In genomic region chr11:78050964-78051831, GRCh38 we compare ENCODE assay signal across 11 cellular contexts. TPM values are rescaled to one million over a fixed set of nuclear protein-coding genes. Genes with fewer than 3 reads are reported as not detected.
DNase-seq lines count a peak whose midpoint lies in the region; ATAC-seq, FAIRE-seq and TF ChIP-seq lines count a peak whose summit lies in the region.
"Had no signal": no experiment of that assay in that cellular context is flagged by ENCODE, and none has a peak within 500 bp of the region (broad histone marks: within the 10 kb centered on the region; RNA-seq: fewer than 3 reads in every experiment).

No MANE protein-coding gene starts in this region.

- FAIRE-seq in RCC 7860 (lab: Jason Lieb, UNC) (peak; percentile 81), endothelial cell of umbilical vein (lab: Jason Lieb, UNC) (no peak), GM12891 (lab: Jason Lieb, UNC) (no peak), GM19239 (lab: Jason Lieb, UNC) (no peak)

- POLR2A ChIA-PET in endothelial cell of umbilical vein (lab: Charles Lee), result no interaction called here

- no peaks in the 10 kb centered on the region for H3K36me3 ChIP-seq in GM23248 (ENCODE audit: low read depth)
- H3K36me3 ChIP-seq in endothelial cell of umbilical vein (ENCODE audit: control insufficient read depth in 2 of 2, extremely low read depth in 1 of 2, insufficient read depth in 2 of 2, low read length in 2 of 2), result no peaks in the 10 kb centered on the region
- H3K36me3 ChIP-seq in effector memory CD4-positive, alpha-beta T cell (ENCODE audit: control insufficient read depth, insufficient read depth, low read length), result no peaks in the 10 kb centered on the region

- intact Hi-C loops in endothelial cell of umbilical vein (cut with micrococcal nuclease), result no loop called here

- H3K4me3 ChIP-seq in GM23248 (no peak overlapping the region), endothelial cell of umbilical vein (replicated peaks in 1 of 3; ENCODE audit: insufficient read depth in 1 of 3, low read depth in 1 of 3, low read length in 3 of 3) (no peak overlapping the region)
- H3K4me3 ChIP-seq in effector memory CD4-positive, alpha-beta T cell (ENCODE audit: insufficient read depth, low read depth, low read length, poor library complexity, severe bottlenecking), result no peak overlapping the region

- H3K4me2 ChIP-seq in GM23248 (ENCODE audit: unreplicated experiment) (peak overlapping the region; percentile 64), endothelial cell of umbilical vein (ENCODE audit: insufficient read depth, low read length) (no peak overlapping the region)

- no peaks in the 10 kb centered on the region for H3K27me3 Mint-ChIP-seq in osteocyte (ENCODE audit: unreplicated experiment)
- H3K27me3 Mint-ChIP-seq: IgD-negative memory B cell had no signal

- H3K9me3 Mint-ChIP-seq in osteocyte (ENCODE audit: unreplicated experiment), result no peaks in the 10 kb centered on the region
- H3K9me3 Mint-ChIP-seq: IgD-negative memory B cell had no signal

- no TSS peak for BruUV-seq in endothelial cell of umbilical vein (replicated peaks; lab: Mats Ljungman, UMichigan)

- no peaks in the 10 kb centered on the region for H3K79me2 ChIP-seq in GM23248 (ENCODE audit: insufficient read depth)
- no peaks in the 10 kb centered on the region for H3K79me2 ChIP-seq in endothelial cell of umbilical vein (ENCODE audit: control insufficient read depth, insufficient read depth, low read length)

- TF ChIP-seq CTCF in endothelial cell of umbilical vein (IDR thresholded peaks at IDR 0.05; ENCODE audit: extremely low read depth in 1 of 2, insufficient read depth in 1 of 2, low read depth in 1 of 2, low read length in 2 of 2), result no peak
- TF ChIP-seq CTCF in osteocyte (IDR thresholded peaks at IDR 0.05), result no peak

- H3K9me2 ChIP-seq in GM23248 (ENCODE audit: insufficient read depth), result no peaks in the 10 kb centered on the region

- H3K9me3 ChIP-seq in GM23248 (ENCODE audit: low read depth) (no peaks in the 10 kb centered on the region), endothelial cell of umbilical vein (replicated peaks; ENCODE audit: control insufficient read depth, insufficient read depth, low read length) (no peaks in the 10 kb centered on the region)
- H3K9me3 ChIP-seq in effector memory CD4-positive, alpha-beta T cell (ENCODE audit: control insufficient read depth, low read length), result no peaks in the 10 kb centered on the region

- H3K36me3 Mint-ChIP-seq in osteocyte (ENCODE audit: unreplicated experiment), result no peaks in the 10 kb centered on the region

- ATAC-seq in HG02981 (IDR thresholded peaks at IDR 0.05; ENCODE audit: unreplicated experiment), result no peak

- H3K27ac Mint-ChIP-seq in osteocyte (ENCODE audit: unreplicated experiment), result peak overlapping the region; percentile 69

- TF ChIP-seq POLR2A in endothelial cell of umbilical vein (IDR thresholded peaks at IDR 0.05; ENCODE audit: low read depth, low read length) (no peak), GM12891 (IDR thresholded peaks at IDR 0.05; ENCODE audit: low read depth, low read length) (no peak)

- 76 to 80% methylated on average over 6 of the region's 6 CpGs for WGBS in GM23248 (ENCODE audit: low coverage in 1 of 2, low lambda C conversion rate in 2 of 2, missing lambda C conversion rate in 2 of 2), 2 experiments

- H3K9me1 ChIP-seq in endothelial cell of umbilical vein (replicated peaks; ENCODE audit: control insufficient read depth, extremely low read depth, insufficient read depth, low read length), result no peaks in the 10 kb centered on the region

- H2AFZ ChIP-seq in GM23248 (peak overlapping the region; percentile 74), endothelial cell of umbilical vein (ENCODE audit: low read depth, low read length) (peak overlapping the region; percentile 66)

- H3K9ac ChIP-seq in GM23248, result peak overlapping the region; percentile 71
- no peak overlapping the region for H3K9ac ChIP-seq in endothelial cell of umbilical vein (replicated peaks; ENCODE audit: extremely low read depth, insufficient read depth, low read length)

- H3K27me3 ChIP-seq in GM23248 (replicated peaks; ENCODE audit: insufficient read depth) (no peaks in the 10 kb centered on the region), endothelial cell of umbilical vein (ENCODE audit: control insufficient read depth in 2 of 2, insufficient read depth in 2 of 2, low read length in 2 of 2) (no peaks in the 10 kb centered on the region)
- H3K27me3 ChIP-seq in effector memory CD4-positive, alpha-beta T cell (replicated peaks; ENCODE audit: control insufficient read depth, insufficient read depth, low read length, poor library complexity, severe bottlenecking), result no peaks in the 10 kb centered on the region

- dilution Hi-C loops in endothelial cell of umbilical vein (cut with MboI; ENCODE audit: extremely low pct_ligation_motif_present, low sequenced_read_pairs), result no loop called here

- H3K27ac ChIP-seq in GM23248 (peak overlapping the region; percentile 82), endothelial cell of umbilical vein (ENCODE audit: insufficient read depth, low read depth, low read length) (no peak overlapping the region)
- H3K27ac ChIP-seq in effector memory CD4-positive, alpha-beta T cell (ENCODE audit: insufficient read depth, low read length, poor library complexity, severe bottlenecking), result no peak overlapping the region

- DNase-seq in GM23248 (peak; percentile 77), RCC 7860 (ENCODE audit: low spot score) (peak; percentile 75), endothelial cell of umbilical vein (ENCODE audit: low read depth, low spot score) (peak; percentile 18), osteocyte (ENCODE audit: extremely low spot score, unreplicated experiment) (no peak), GM12891 (ENCODE audit: insufficient read length, low spot score) (no peak), GM19239 (ENCODE audit: insufficient read length, low spot score) (no peak)
- no peak for DNase-seq in effector memory CD4-positive, alpha-beta T cell
- DNase-seq: NCI-H526 treated with DMSO at 0.1 percent for 48 hours, occipital lobe had no signal

- H3K4me1 Mint-ChIP-seq in osteocyte (ENCODE audit: unreplicated experiment), result peaks cover 14% of the 10 kb centered on the region
- H3K4me1 Mint-ChIP-seq: IgD-negative memory B cell had no signal

- H3K4me3 Mint-ChIP-seq in osteocyte (ENCODE audit: unreplicated experiment), result no peak overlapping the region
- H3K4me3 Mint-ChIP-seq: IgD-negative memory B cell had no signal

- H3K4me1 ChIP-seq in GM23248 (ENCODE audit: insufficient read depth), result peaks cover 12% of the 10 kb centered on the region
- H3K4me1 ChIP-seq in endothelial cell of umbilical vein (ENCODE audit: control insufficient read depth, extremely low read depth, insufficient read depth, low read length), result peaks cover 3% of the 10 kb centered on the region
- H3K4me1 ChIP-seq in effector memory CD4-positive, alpha-beta T cell (ENCODE audit: control insufficient read depth, insufficient read depth, low read length, poor library complexity, severe bottlenecking), result peaks cover 2% of the 10 kb centered on the region

- H3F3A ChIP-seq in GM23248 (ENCODE audit: insufficient read depth), result no peaks in the 10 kb centered on the region

- in situ Hi-C loops in GM23248 (cut with MboI), result no loop called here

- H4K20me1 ChIP-seq in GM23248 (ENCODE audit: insufficient read depth), result no peaks in the 10 kb centered on the region
- no peaks in the 10 kb centered on the region for H4K20me1 ChIP-seq in endothelial cell of umbilical vein (replicated peaks; ENCODE audit: control insufficient read depth, extremely low read depth, insufficient read depth, low read length)

- CTCF ChIA-PET in endothelial cell of umbilical vein (lab: Charles Lee), result interaction anchor here (0.5 to 2.3 kb wide), 4 partner anchors 12 to 513 kb away, joined by 3 to 9 read pairs (median 4); no protein-coding TSS in a partner anchor

RNA-seq across cellular contexts. Expression of gene THRSP, which starts 12.5 kb away (rescaled TPM):
- not detected in 2 replicates for total RNA-seq in GM23248 (2014; rRNA removed; shearing (Covaris generic))
- not detected in 2 replicates for polyA plus RNA-seq in GM23248 (2016; fragmentation: Nextera tagmentation; extraction: Ambion mirVana)
- total RNA-seq in endothelial cell of umbilical vein, result not detected in 2 replicates
- not detected in 2 replicates for polyA plus RNA-seq in endothelial cell of umbilical vein
- polyA plus RNA-seq in endothelial cell of umbilical vein (2011; cell fraction: cytosol; rRNA removed), result not detected in 2 replicates
- not detected in 2 replicates for polyA plus RNA-seq in endothelial cell of umbilical vein (2011; cell fraction: nucleus; rRNA removed)
- not detected in 2 replicates for polyA plus RNA-seq in endothelial cell of umbilical vein (2012)
- polyA minus RNA-seq in endothelial cell of umbilical vein, result not detected in 2 replicates
- not detected for polyA minus RNA-seq in endothelial cell of umbilical vein (2011; cell fraction: cytosol; rRNA and poly(A)+ RNA removed)
- polyA minus RNA-seq in endothelial cell of umbilical vein (2011; cell fraction: nucleus; rRNA and poly(A)+ RNA removed), result not detected in 2 replicates
- not detected in 2 replicates for total RNA-seq in osteocyte
- not detected for polyA plus RNA-seq in GM12891 (2012; ENCODE audit: low read depth, missing spikeins)
- total RNA-seq: occipital lobe had no signal
- polyA plus RNA-seq: IgD-negative memory B cell had no signal

RNA-seq across cellular contexts. Expression of gene KCTD14, which starts 28.1 kb away (rescaled TPM):
- total RNA-seq in GM23248 (2014; rRNA removed; shearing (Covaris generic)), result 0.63 and 1.4 TPM in 2 replicates
- polyA plus RNA-seq in GM23248 (2016; fragmentation: Nextera tagmentation; extraction: Ambion mirVana), result 0.85 and 1.0 TPM in 2 replicates
- 1.1 and 1.8 TPM in 2 replicates for total RNA-seq in endothelial cell of umbilical vein
- 0.57 and 0.64 TPM in 2 replicates for polyA plus RNA-seq in endothelial cell of umbilical vein
- polyA plus RNA-seq in endothelial cell of umbilical vein (2011; cell fraction: cytosol; rRNA removed), result 0.90 and 0.97 TPM in 2 replicates
- 0.30 and 0.31 TPM in 2 replicates for polyA plus RNA-seq in endothelial cell of umbilical vein (2011; cell fraction: nucleus; rRNA removed)
- 0.61 and 0.70 TPM in 2 replicates for polyA plus RNA-seq in endothelial cell of umbilical vein (2012)
- 0.46 and 0.47 TPM in 2 replicates for polyA minus RNA-seq in endothelial cell of umbilical vein
- not detected for polyA minus RNA-seq in endothelial cell of umbilical vein (2011; cell fraction: cytosol; rRNA and poly(A)+ RNA removed)
- 0.34 TPM in 1 of 2 replicates, not detected in the other for polyA minus RNA-seq in endothelial cell of umbilical vein (2011; cell fraction: nucleus; rRNA and poly(A)+ RNA removed)
- total RNA-seq in osteocyte, result 0.73 and 1.0 TPM in 2 replicates
- polyA plus RNA-seq in GM12891 (2012; ENCODE audit: low read depth, missing spikeins), result not detected

RNA-seq across cellular contexts. Expression of gene NDUFC2, which starts 28.5 kb away (rescaled TPM):
- total RNA-seq in GM23248 (2014; rRNA removed; shearing (Covaris generic)), result 69.0 and 86.6 TPM in 2 replicates
- polyA plus RNA-seq in GM23248 (2016; fragmentation: Nextera tagmentation; extraction: Ambion mirVana) (462 and 471 TPM in 2 replicates), endothelial cell of umbilical vein (318 and 375 TPM in 2 replicates)
- total RNA-seq in endothelial cell of umbilical vein (226 and 236 TPM in 2 replicates), osteocyte (182 and 199 TPM in 2 replicates)
- polyA plus RNA-seq in endothelial cell of umbilical vein (2011; cell fraction: cytosol; rRNA removed), result 169 and 199 TPM in 2 replicates
- 42.3 and 49.2 TPM in 2 replicates for polyA plus RNA-seq in endothelial cell of umbilical vein (2011; cell fraction: nucleus; rRNA removed)
- polyA plus RNA-seq in endothelial cell of umbilical vein (2012), result 312 and 360 TPM in 2 replicates
- polyA minus RNA-seq in endothelial cell of umbilical vein, result 37.0 and 38.1 TPM in 2 replicates
- polyA minus RNA-seq in endothelial cell of umbilical vein (2011; cell fraction: cytosol; rRNA and poly(A)+ RNA removed), result 82.0 TPM
- 12.7 and 20.0 TPM in 2 replicates for polyA minus RNA-seq in endothelial cell of umbilical vein (2011; cell fraction: nucleus; rRNA and poly(A)+ RNA removed)
- polyA plus RNA-seq in GM12891 (2012; ENCODE audit: low read depth, missing spikeins), result 202 TPM

RNA-seq across cellular contexts. Expression of gene INTS4, which starts 56.7 kb away (rescaled TPM):
- total RNA-seq in GM23248 (2014; rRNA removed; shearing (Covaris generic)), result 27.3 and 29.3 TPM in 2 replicates
- polyA plus RNA-seq in GM23248 (2016; fragmentation: Nextera tagmentation; extraction: Ambion mirVana), result 25.8 and 27.0 TPM in 2 replicates
- total RNA-seq in endothelial cell of umbilical vein, result 37.8 and 39.2 TPM in 2 replicates
- 28.0 and 29.2 TPM in 2 replicates for polyA plus RNA-seq in endothelial cell of umbilical vein
- polyA plus RNA-seq in endothelial cell of umbilical vein (2011; cell fraction: cytosol; rRNA removed), result 21.8 and 24.2 TPM in 2 replicates
- polyA plus RNA-seq in endothelial cell of umbilical vein (2011; cell fraction: nucleus; rRNA removed), result 103 and 111 TPM in 2 replicates
- polyA plus RNA-seq in endothelial cell of umbilical vein (2012), result 27.5 and 27.8 TPM in 2 replicates
- polyA minus RNA-seq in endothelial cell of umbilical vein, result 44.2 and 46.8 TPM in 2 replicates
- polyA minus RNA-seq in endothelial cell of umbilical vein (2011; cell fraction: cytosol; rRNA and poly(A)+ RNA removed), result 18.3 TPM
- polyA minus RNA-seq in endothelial cell of umbilical vein (2011; cell fraction: nucleus; rRNA and poly(A)+ RNA removed), result 68.0 and 97.6 TPM in 2 replicates
- 37.9 and 41.6 TPM in 2 replicates for total RNA-seq in osteocyte
- 26.0 TPM for polyA plus RNA-seq in GM12891 (2012; ENCODE audit: low read depth, missing spikeins)

Comparison
In these comparisons a context has a peak if more than half of its experiments do, and no peak if none do; other contexts are left out.
1. DNase-seq: peak in GM23248 (single experiment), RCC 7860 (single experiment) and endothelial cell of umbilical vein (single experiment); none in osteocyte (single experiment), GM12891 (single experiment), effector memory CD4-positive, alpha-beta T cell (0 of 3) and GM19239 (single experiment).